In genomic region chr6:34680802-34681515, GRCh38 we compare ENCODE assay signal across 10 cellular contexts. TPM values are rescaled to one million over a fixed set of nuclear protein-coding genes. Genes with fewer than 3 reads are reported as not detected.
A peak's percentile ranks its signal among the peaks of the same experiment; 100 is the strongest.
DNase-seq lines count a peak whose midpoint lies in the region; ATAC-seq and TF ChIP-seq lines count a peak whose summit lies in the region.
"Had no signal": no experiment of that assay in that cellular context is flagged by ENCODE, and none has a peak within 500 bp of the region (broad histone marks: within the 10 kb centered on the region; RNA-seq: fewer than 3 reads in every experiment).

No MANE protein-coding gene starts in this region.

- H3K36me3 Mint-ChIP-seq in Calu3 (ENCODE audit: insufficient read depth, unreplicated experiment) (peaks cover 17% of the 10 kb centered on the region), activated B cell treated with CpG ODN at 0.5 μM for 24 hours (ENCODE audit: low read depth) (peaks cover 7% of the 10 kb centered on the region), natural killer cell (no peaks in the 10 kb centered on the region)
- H3K36me3 Mint-ChIP-seq in activated T-helper 2 cell treated with anti-CD3 and anti-CD28 coated beads, Interferon-gamma antibody, Interleukin-2, Interleukin-4, amounts not matched to agents 10 μg/mL and 5 μg/mL and 100 μg/mL, durations not matched to agents 14 hours and 24 hours and 36 hours (ENCODE audit: low read depth): peaks cover 3% of the 10 kb centered on the region

- DNase-seq in Calu3 (peak; percentile 46), activated B cell treated with CpG ODN at 0.5 μM for 24 hours (no peak), natural killer cell (no peak), NCI-H510A (lab: John Stamatoyannopoulos, UW) (no peak), HuH-7.5 (ENCODE audit: low spot score) (no peak)
- DNase-seq in activated T-helper 2 cell treated with anti-CD3 and anti-CD28 coated beads, Interferon-gamma antibody, Interleukin-2, Interleukin-4, amounts not matched to agents 10 μg/mL and 5 μg/mL and 100 μg/mL, durations not matched to agents 14 hours and 24 hours and 36 hours (ENCODE audit: low spot score): no peak
- DNase-seq: left colon had no signal

- H3K4me3 Mint-ChIP-seq in Calu3 (ENCODE audit: low read depth, unreplicated experiment): peak overlapping the region; percentile 38
- H3K4me3 Mint-ChIP-seq in activated B cell treated with CpG ODN at 0.5 μM for 24 hours: peak overlapping the region; percentile 19
- no peak overlapping the region for H3K4me3 Mint-ChIP-seq in natural killer cell
- no peak overlapping the region for H3K4me3 Mint-ChIP-seq in activated T-helper 2 cell treated with anti-CD3 and anti-CD28 coated beads, Interferon-gamma antibody, Interleukin-2, Interleukin-4, amounts not matched to agents 10 μg/mL and 5 μg/mL and 100 μg/mL, durations not matched to agents 14 hours and 24 hours and 36 hours (ENCODE audit: low read depth)
- H3K4me3 Mint-ChIP-seq: T-helper 1 cell treated with Interleukin-12 subunit alpha and Interleukin-12 subunit beta and Interleukin-4 antibody, amounts not matched to agents 30 μg/mL and 1 μg/mL, for 36 hours had no signal

- H3K27me3 Mint-ChIP-seq in Calu3 (ENCODE audit: unreplicated experiment) (no peaks in the 10 kb centered on the region), activated B cell treated with CpG ODN at 0.5 μM for 24 hours (no peaks in the 10 kb centered on the region), natural killer cell (ENCODE audit: low read depth in 2 of 2) (no peaks in the 10 kb centered on the region)
- H3K27me3 Mint-ChIP-seq in activated T-helper 2 cell treated with anti-CD3 and anti-CD28 coated beads, Interferon-gamma antibody, Interleukin-2, Interleukin-4, amounts not matched to agents 10 μg/mL and 5 μg/mL and 100 μg/mL, durations not matched to agents 14 hours and 24 hours and 36 hours (ENCODE audit: low read depth): no peaks in the 10 kb centered on the region

- no peaks in the 10 kb centered on the region for H3K9me3 ChIP-seq in HEK293 (ENCODE audit: control insufficient read depth, insufficient read depth, low read depth, low read length)

- H3K27ac ChIP-seq in HEK293 (ENCODE audit: extremely low read depth, low read depth, low read length): peak overlapping the region; percentile 45; the same call in 1 of the 2 replicates

- H3K4me1 Mint-ChIP-seq in Calu3 (ENCODE audit: low read depth, unreplicated experiment) (peaks cover 36% of the 10 kb centered on the region), activated B cell treated with CpG ODN at 0.5 μM for 24 hours (peaks cover 54% of the 10 kb centered on the region), natural killer cell (peaks cover 24 to 30% of the 10 kb centered on the region in 2 donors)
- H3K4me1 Mint-ChIP-seq in activated T-helper 2 cell treated with anti-CD3 and anti-CD28 coated beads, Interferon-gamma antibody, Interleukin-2, Interleukin-4, amounts not matched to agents 10 μg/mL and 5 μg/mL and 100 μg/mL, durations not matched to agents 14 hours and 24 hours and 36 hours (ENCODE audit: low read depth): peaks cover 11% of the 10 kb centered on the region

- BruUV-seq in Calu3 (replicated peaks; lab: Mats Ljungman, UMichigan): no TSS peak

- POLR2A ChIA-PET in HEK293 (lab: Yijun Ruan, JAX): interaction anchor here (0.5 to 0.7 kb wide), 2 partner anchors 19 to 169 kb away, joined by 3 to 4 read pairs; no protein-coding TSS in a partner anchor
- POLR2A ChIA-PET in activated B cell treated with CpG ODN at 0.5 μM for 24 hours (lab: Charles Lee): interaction anchor here (0.9 to 1.3 kb wide), 2 partner anchors 9 to 15 kb away, joined by 3 to 7 read pairs; partner anchors contain the start of gene ILRUN

- TF ChIP-seq CTCF in Calu3 (IDR thresholded peaks at IDR 0.05; ENCODE audit: unreplicated experiment) (no peak), HEK293 (tag by site-specific recombination; IDR thresholded peaks at IDR 0.05) (no peak), activated B cell treated with CpG ODN at 0.5 μM for 24 hours (IDR thresholded peaks at IDR 0.05) (no peak), natural killer cell (IDR thresholded peaks at IDR 0.05) (no peak)

- no peaks in the 10 kb centered on the region; a peak in 1 of 3 replicates for H3K36me3 ChIP-seq in HEK293 (ENCODE audit: control insufficient read depth in 2 of 2, insufficient read depth in 1 of 2, low read length in 2 of 2)

- H3K4me1 ChIP-seq in HEK293 (ENCODE audit: control insufficient read depth, insufficient read depth, low read length): peaks cover 15% of the 10 kb centered on the region

- intact Hi-C loops in Calu3 (cut with micrococcal nuclease; ENCODE audit: unreplicated experiment) (loop anchor here (5.0 kb wide), 1 partner anchor 66 kb away; no protein-coding TSS in a partner anchor), activated B cell treated with CpG ODN at 0.5 μM for 24 hours (cut with micrococcal nuclease) (loop anchor here (1.0 kb wide), 1 partner anchor 14 kb away; no protein-coding TSS in a partner anchor), natural killer cell (cut with micrococcal nuclease) (no loop called here)
- intact Hi-C loops in activated T-helper 2 cell treated with anti-CD3 and anti-CD28 coated beads, Interferon-gamma antibody, Interleukin-2, Interleukin-4, amounts not matched to agents 10 μg/mL and 5 μg/mL and 100 μg/mL, durations not matched to agents 14 hours and 24 hours and 36 hours (cut with micrococcal nuclease): no loop called here

- peak; percentile 28 for ATAC-seq in activated B cell treated with CpG ODN at 0.5 μM for 24 hours (ENCODE audit: low read depth)
- ATAC-seq in natural killer cell: peak; percentile 77 to 91 (median 87)
- ATAC-seq in GM19455 (IDR thresholded peaks at IDR 0.05; ENCODE audit: unreplicated experiment): no peak

- H3K9me3 Mint-ChIP-seq in Calu3 (ENCODE audit: low read depth, unreplicated experiment) (peaks cover 3% of the 10 kb centered on the region), activated B cell treated with CpG ODN at 0.5 μM for 24 hours (no peaks in the 10 kb centered on the region), natural killer cell (no peaks in the 10 kb centered on the region)
- H3K9me3 Mint-ChIP-seq in activated T-helper 2 cell treated with anti-CD3 and anti-CD28 coated beads, Interferon-gamma antibody, Interleukin-2, Interleukin-4, amounts not matched to agents 10 μg/mL and 5 μg/mL and 100 μg/mL, durations not matched to agents 14 hours and 24 hours and 36 hours: no peaks in the 10 kb centered on the region
- H3K9me3 Mint-ChIP-seq: T-helper 1 cell treated with Interleukin-12 subunit alpha and Interleukin-12 subunit beta and Interleukin-4 antibody, amounts not matched to agents 30 μg/mL and 1 μg/mL, for 36 hours had no signal

- CTCF ChIA-PET in Calu3 (lab: Charles Lee) (interaction anchor here (0.7 to 1.3 kb wide), 8 partner anchors 10 to 821 kb away, joined by 3 to 7 read pairs (median 4); partner anchors contain the start of genes ILRUN and SNRPC), HEK293 (lab: Yijun Ruan, JAX) (no interaction called here), activated B cell treated with CpG ODN at 0.5 μM for 24 hours (lab: Charles Lee) (interaction anchor here (0.6 kb wide), 1 partner anchor 10 kb away, joined by 3 read pairs; no protein-coding TSS in a partner anchor)

- H3K4me3 ChIP-seq in HEK293 (ENCODE audit: low read depth, low read length): no peak overlapping the region

- H3K27ac Mint-ChIP-seq in Calu3 (ENCODE audit: unreplicated experiment) (peak overlapping the region; percentile 48), activated B cell treated with CpG ODN at 0.5 μM for 24 hours (peak overlapping the region; percentile 72), natural killer cell (peak overlapping the region in 1 of 2 donors; percentile 67)
- no peak overlapping the region for H3K27ac Mint-ChIP-seq in activated T-helper 2 cell treated with anti-CD3 and anti-CD28 coated beads, Interferon-gamma antibody, Interleukin-2, Interleukin-4, amounts not matched to agents 10 μg/mL and 5 μg/mL and 100 μg/mL, durations not matched to agents 14 hours and 24 hours and 36 hours
- H3K27ac Mint-ChIP-seq: T-helper 1 cell treated with Interleukin-12 subunit alpha and Interleukin-12 subunit beta and Interleukin-4 antibody, amounts not matched to agents 30 μg/mL and 1 μg/mL, for 36 hours had no signal

TF ChIP-seq in HEK293, 187 proteins besides CTCF, POLR2A, EP300 and RAD21 (continues in another document):
- no peak for TF ChIP-seq MEIS1 (CRISPR knock-in tag; IDR thresholded peaks at IDR 0.05; ENCODE audit: borderline replicate concordance)
- TF ChIP-seq ZNF571 (tag by site-specific recombination; IDR thresholded peaks at IDR 0.05): no peak
- TF ChIP-seq ZNF366 (tag by site-specific recombination; conservative IDR thresholded peaks at IDR 0.05): no peak
- peak; percentile 57 for TF ChIP-seq ZNF335 (tag by site-specific recombination; conservative IDR thresholded peaks at IDR 0.05)
- TF ChIP-seq, protein P1, sequence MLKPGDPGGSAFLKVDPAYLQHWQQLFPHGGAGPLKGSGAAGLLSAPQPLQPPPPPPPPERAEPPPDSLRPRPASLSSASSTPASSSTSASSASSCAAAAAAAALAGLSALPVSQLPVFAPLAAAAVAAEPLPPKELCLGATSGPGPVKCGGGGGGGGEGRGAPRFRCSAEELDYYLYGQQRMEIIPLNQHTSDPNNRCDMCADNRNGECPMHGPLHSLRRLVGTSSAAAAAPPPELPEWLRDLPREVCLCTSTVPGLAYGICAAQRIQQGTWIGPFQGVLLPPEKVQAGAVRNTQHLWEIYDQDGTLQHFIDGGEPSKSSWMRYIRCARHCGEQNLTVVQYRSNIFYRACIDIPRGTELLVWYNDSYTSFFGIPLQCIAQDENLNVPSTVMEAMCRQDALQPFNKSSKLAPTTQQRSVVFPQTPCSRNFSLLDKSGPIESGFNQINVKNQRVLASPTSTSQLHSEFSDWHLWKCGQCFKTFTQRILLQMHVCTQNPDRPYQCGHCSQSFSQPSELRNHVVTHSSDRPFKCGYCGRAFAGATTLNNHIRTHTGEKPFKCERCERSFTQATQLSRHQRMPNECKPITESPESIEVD (tag by site-specific recombination; IDR thresholded peaks at IDR 0.05): peak; percentile 80
- peak; percentile 39; the same call in 1 of the 2 replicates for TF ChIP-seq SP7 (tag by site-specific recombination; IDR thresholded peaks at IDR 0.05)
- TF ChIP-seq ZBTB48 (tag by site-specific recombination; IDR thresholded peaks at IDR 0.05): no peak

RNA-seq across cellular contexts. Expression of gene ILRUN, which starts 15.6 kb away (rescaled TPM):
- total RNA-seq in Calu3 (2022) (137 and 145 TPM in 2 replicates), activated B cell treated with CpG ODN at 0.5 μM for 24 hours (71.0 and 84.4 TPM in 2 replicates), natural killer cell (100 to 1,000 TPM in 1 of 3 donors, 10 to 100 TPM in 2; 91.2 to 101 (median 92.3) TPM)
- total RNA-seq in activated T-helper 2 cell treated with anti-CD3 and anti-CD28 coated beads, Interferon-gamma antibody, Interleukin-2, Interleukin-4, amounts not matched to agents 10 μg/mL and 5 μg/mL and 100 μg/mL, durations not matched to agents 14 hours and 24 hours and 36 hours: 68.7 and 72.9 TPM in 2 replicates

Comparison
In these comparisons a context has a peak if more than half of its experiments do, and no peak if none do; other contexts are left out.
1. H3K4me3 Mint-ChIP-seq: peak in Calu3 (single experiment) and activated B cell treated with CpG ODN at 0.5 μM for 24 hours (single experiment); none in natural killer cell (single experiment) and activated T-helper 2 cell treated with anti-CD3 and anti-CD28 coated beads, Interferon-gamma antibody, Interleukin-2, Interleukin-4, amounts not matched to agents 10 μg/mL and 5 μg/mL and 100 μg/mL, durations not matched to agents 14 hours and 24 hours and 36 hours (single experiment).
2. intact Hi-C loops: an anchor here in Calu3 (5.0 kb wide) and activated B cell treated with CpG ODN at 0.5 μM for 24 hours (1.0 kb wide); none called in natural killer cell and activated T-helper 2 cell treated with anti-CD3 and anti-CD28 coated beads, Interferon-gamma antibody, Interleukin-2, Interleukin-4, amounts not matched to agents 10 μg/mL and 5 μg/mL and 100 μg/mL, durations not matched to agents 14 hours and 24 hours and 36 hours.